In the genomic region with DNA sequence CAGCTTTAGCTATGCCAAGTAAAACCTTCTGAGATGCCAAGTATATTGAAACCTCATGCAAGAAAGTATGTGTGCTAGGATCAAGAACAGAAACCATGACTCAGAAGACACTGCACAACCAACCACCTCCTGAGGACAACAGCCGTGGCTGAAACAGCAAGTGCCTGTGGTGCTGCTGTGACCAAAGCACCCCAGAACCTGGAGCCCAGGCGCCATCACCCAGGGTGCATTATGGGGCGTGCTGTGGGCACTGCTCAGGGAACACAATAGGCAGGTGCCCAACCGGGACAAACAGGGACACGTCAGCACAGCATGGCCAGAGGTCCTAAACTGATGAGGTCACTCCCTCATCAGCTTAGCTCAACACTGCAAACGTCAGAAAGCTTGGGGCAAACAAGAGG, we compare ENCODE assay signal across 9 cellular contexts.
A peak's percentile ranks its signal among the peaks of the same experiment; 100 is the strongest.
DNase-seq lines count a peak whose midpoint lies in the region; ATAC-seq and TF ChIP-seq lines count a peak whose summit lies in the region.
"Had no signal": no experiment of that assay in that cellular context is flagged by ENCODE, and none has a peak within 500 bp of the region (broad histone marks: within the 10 kb centered on the region; RNA-seq: fewer than 3 reads in every experiment).

No MANE protein-coding gene starts in this region.

- ATAC-seq in GM18505 (IDR thresholded peaks at IDR 0.05; ENCODE audit: unreplicated experiment) (peak; percentile 99), GM21825 (IDR thresholded peaks at IDR 0.05; ENCODE audit: unreplicated experiment) (peak; percentile 99)

- TF ChIP-seq POLR2A in GM18505 (IDR thresholded peaks at IDR 0.05; ENCODE audit: borderline replicate concordance, extremely low read depth, insufficient read depth, insufficient read length), result no peak

- no peak overlapping the region for H3K4me3 Mint-ChIP-seq in Calu3 (ENCODE audit: low read depth, unreplicated experiment)
- H3K4me3 Mint-ChIP-seq: IgD-negative memory B cell had no signal

- peaks cover 6% of the 10 kb centered on the region for H3K36me3 Mint-ChIP-seq in Calu3 (ENCODE audit: insufficient read depth, unreplicated experiment)

- TF ChIP-seq CTCF in Calu3 (IDR thresholded peaks at IDR 0.05; ENCODE audit: unreplicated experiment), result no peak

- H3K27ac Mint-ChIP-seq in Calu3 (ENCODE audit: unreplicated experiment), result no peak overlapping the region
- H3K27ac Mint-ChIP-seq: IgD-negative memory B cell had no signal

- DNase-seq in NOMO-1 treated with DMSO at 0.1 percent for 48 hours (lab: John Stamatoyannopoulos, UW; ENCODE audit: unreplicated experiment) (peak; percentile 44), fibroblast of the conjunctiva (ENCODE audit: low read depth) (peak; percentile 70), foreskin melanocyte (no peak), Calu3 (no peak), midbrain (lab: John Stamatoyannopoulos, UW) (no peak), activated gamma-delta T cell treated with Interleukin-2 at 50 U/mL for 16 hours (no peak)

- H3K27me3 Mint-ChIP-seq in Calu3 (ENCODE audit: unreplicated experiment), result no peaks in the 10 kb centered on the region
- H3K27me3 Mint-ChIP-seq: IgD-negative memory B cell had no signal

- H3K4me1 Mint-ChIP-seq in Calu3 (ENCODE audit: low read depth, unreplicated experiment), result no peaks in the 10 kb centered on the region
- H3K4me1 Mint-ChIP-seq: IgD-negative memory B cell had no signal

- no peaks in the 10 kb centered on the region for H3K9me3 Mint-ChIP-seq in Calu3 (ENCODE audit: low read depth, unreplicated experiment)
- H3K9me3 Mint-ChIP-seq: IgD-negative memory B cell had no signal

- CTCF ChIA-PET in Calu3 (lab: Charles Lee), result no interaction called here

- BruUV-seq in Calu3 (replicated peaks; lab: Mats Ljungman, UMichigan), result no TSS peak

- intact Hi-C loops in Calu3 (cut with micrococcal nuclease; ENCODE audit: unreplicated experiment), result no loop called here

Comparison
In these comparisons a context has a peak if more than half of its experiments do, and no peak if none do; other contexts are left out.
1. DNase-seq: peak in NOMO-1 treated with DMSO at 0.1 percent for 48 hours (single experiment) and fibroblast of the conjunctiva (single experiment); none in foreskin melanocyte (single experiment), Calu3 (single experiment), midbrain (single experiment) and activated gamma-delta T cell treated with Interleukin-2 at 50 U/mL for 16 hours (single experiment).